33 cellular contexts compared by ENCODE assay signal in genomic region chr6:4994741-4995140, GRCh38.
"Had no signal": no experiment of that assay in that cellular context is flagged by ENCODE, and none has a peak within 500 bp of the region (broad histone marks: within the 10 kb centered on the region; RNA-seq: fewer than 3 reads in every experiment).

No MANE protein-coding gene starts in this region.

- ATAC-seq: activated CD8-positive, alpha-beta T cell treated with anti-CD3 and anti-CD28 coated beads for 36 hours; activated naive CD4-positive, alpha-beta T cell treated with anti-CD3 and anti-CD28 coated beads, Interleukin-2, amount 50 U/mL, for 72 hours; activated T-cell treated with anti-CD3 and anti-CD28 coated beads, Interleukin-2, amount 50 U/mL, for 4 hours; activated T-cell treated with anti-CD3 and anti-CD28 coated beads, Interleukin-2, amount 50 U/mL, for 72 hours; activated T-helper 17 cell treated with anti-CD3 and anti-CD28 coated beads, Interleukin-2, amount 50 U/mL, for 72 hours; body of pancreas had no signal

- H3K4me3 ChIP-seq: adrenal gland, body of pancreas, breast epithelium had no signal

- H3K36me3 ChIP-seq: adrenal gland, breast epithelium had no signal

- H3K9me3 ChIP-seq: adrenal gland, body of pancreas, breast epithelium had no signal

- H3K27ac ChIP-seq: adrenal gland, body of pancreas, brain microvascular endothelial cell, breast epithelium, VCaP had no signal

- H3K27me3 ChIP-seq: adrenal gland, body of pancreas, brain microvascular endothelial cell, breast epithelium had no signal

- DNase-seq: activated B cell treated with CpG ODN at 0.5 μM for 24 hours; activated CD4-positive, alpha-beta memory T cell treated with anti-CD3 and anti-CD28 coated beads for 36 hours; activated CD4-positive, alpha-beta T cell treated with anti-CD3 and anti-CD28 coated beads for 4 hours; activated CD4-positive, alpha-beta T cell treated with anti-CD3 and anti-CD28 coated beads, Interleukin-2, amount 10 ng/mL, durations not matched to agents 24 days and 14 days; activated CD4-positive, alpha-beta T cell treated with anti-CD3 and anti-CD28 coated beads, Interleukin-2, amount 50 U/mL, for 1 hour; activated CD4-positive, alpha-beta T cell treated with anti-CD3 and anti-CD28 coated beads, Interleukin-2, amount 50 U/mL, for 4 hours; activated CD4-positive, CD25-positive, alpha-beta regulatory T cell treated with anti-CD3 and anti-CD28 coated beads, Interleukin-2, amount 50 U/mL, for 72 hours; activated CD8-positive, alpha-beta memory T cell treated with anti-CD3 and anti-CD28 coated beads, Interleukin-2, amount 50 U/mL, for 4 hours; activated CD8-positive, alpha-beta T cell treated with anti-CD3 and anti-CD28 coated beads for 36 hours; activated effector memory CD4-positive, alpha-beta T cell treated with anti-CD3 and anti-CD28 coated beads, Interleukin-2, amount 50 U/mL, for 16 hours; activated gamma-delta T cell treated with Interleukin-2 at 50 U/mL for 16 hours; activated naive CD4-positive, alpha-beta T cell; activated naive CD4-positive, alpha-beta T cell treated with anti-CD3 and anti-CD28 coated beads for 36 hours; activated naive CD4-positive, alpha-beta T cell treated with anti-CD3 and anti-CD28 coated beads, Interleukin-2, amount 50 U/mL, for 16 hours; activated naive CD8-positive, alpha-beta T cell treated with anti-CD3 and anti-CD28 coated beads for 36 hours; activated T-cell treated with anti-CD3 and anti-CD28 coated beads for 4 hours; activated T-cell treated with anti-CD3 and anti-CD28 coated beads, Interleukin-2, amount 50 U/mL, for 1 hour; activated T-cell treated with anti-CD3 and anti-CD28 coated beads, Interleukin-2, amount 50 U/mL, for 4 hours; activated T-cell treated with anti-CD3 and anti-CD28 coated beads, Interleukin-2, amount 50 U/mL, for 72 hours; adrenal gland; amniotic stem cell; aorta; brain microvascular endothelial cell; central memory CD4-positive, alpha-beta T cell; cerebellar nuclear complex; T-helper 1 cell; T-helper 2 cell; T-helper 9 cell had no signal

- H3K4me1 ChIP-seq: body of pancreas, breast epithelium had no signal
